ENCODE assay signal across 11 cellular contexts in the genomic region with DNA sequence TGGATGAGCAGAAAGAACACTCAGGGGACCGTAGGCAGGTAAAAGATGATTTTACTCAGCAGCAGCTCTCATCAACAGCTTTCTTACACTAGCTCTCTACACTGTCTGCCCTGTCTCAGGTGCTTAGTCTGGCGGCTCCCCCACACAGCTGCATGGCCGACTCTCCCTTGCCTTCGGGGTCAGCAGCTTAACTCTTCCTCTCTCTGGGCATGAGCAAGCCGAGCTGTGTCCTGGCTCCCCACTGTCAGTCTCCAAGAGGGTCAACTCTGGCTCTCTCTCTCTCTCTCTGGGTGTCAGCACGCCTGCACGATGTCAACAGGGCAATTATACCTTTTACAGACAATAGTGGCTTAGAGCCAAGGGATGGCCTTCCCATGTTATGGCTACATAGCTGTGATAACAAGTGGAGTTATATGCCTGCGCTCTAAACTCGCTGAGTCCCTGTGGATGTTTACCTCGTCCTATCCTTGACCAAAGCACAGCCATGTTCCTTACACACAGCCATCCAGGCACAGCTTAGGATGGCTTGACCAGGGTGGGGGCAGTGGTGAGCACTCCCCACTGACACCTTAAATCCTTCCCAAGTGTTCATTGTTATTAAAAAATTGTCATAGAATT. TPM values are rescaled to one million over a fixed set of nuclear protein-coding genes. Genes with fewer than 3 reads are reported as not detected.
DNase-seq lines count a peak whose midpoint lies in the region; ATAC-seq and TF ChIP-seq lines count a peak whose summit lies in the region.
"Had no signal": no experiment of that assay in that cellular context is flagged by ENCODE, and none has a peak within 500 bp of the region (broad histone marks: within the 10 kb centered on the region; RNA-seq: fewer than 3 reads in every experiment).

No MANE protein-coding gene starts in this region.

- no peak overlapping the region for H2AFZ ChIP-seq in ACC112 (ENCODE audit: low read length, unreplicated experiment)

- intact Hi-C loops in colonic mucosa (cut with DNase I), result no loop called here

- H3K79me2 ChIP-seq in ACC112 (ENCODE audit: control insufficient read depth, insufficient read depth, low read length, unreplicated experiment), result peaks cover 17% of the 10 kb centered on the region

- DNase-seq in MG63 (no peak), colonic mucosa (peak; percentile 57), NCI-H526 (lab: John Stamatoyannopoulos, UW) (no peak), DMS79 treated with DMSO at 0.1 percent for 48 hours (lab: John Stamatoyannopoulos, UW) (no peak), HCEC 1CT (no peak)
- DNase-seq: activated CD8-positive, alpha-beta memory T cell treated with anti-CD3 and anti-CD28 coated beads for 24 hours; NCI-H1092 had no signal

- H3K4me3 ChIP-seq in ACC112 (ENCODE audit: low read depth, low read length), result peak overlapping the region; percentile 62
- H3K4me3 ChIP-seq in MG63, result peak overlapping the region; percentile 37
- no peak overlapping the region for H3K4me3 ChIP-seq in colonic mucosa
- H3K4me3 ChIP-seq in neutrophil (ENCODE audit: low read depth in 1 of 2, low read length in 1 of 2), result peak overlapping the region in 1 of 2 experiments; percentile 34
- H3K4me3 ChIP-seq: body of pancreas had no signal

- H3K27me3 ChIP-seq in ACC112 (ENCODE audit: insufficient read depth, low read length) (no peaks in the 10 kb centered on the region), MG63 (no peaks in the 10 kb centered on the region), colonic mucosa (no peaks in the 10 kb centered on the region), neutrophil (peaks cover 30% of the 10 kb centered on the region)
- H3K27me3 ChIP-seq: body of pancreas had no signal

- ATAC-seq in GM21526 (IDR thresholded peaks at IDR 0.05; ENCODE audit: low FRiP score, unreplicated experiment), result no peak
- ATAC-seq: body of pancreas had no signal

- TF ChIP-seq CTCF in colonic mucosa (IDR thresholded peaks at IDR 0.05), result no peak
- TF ChIP-seq CTCF in neutrophil (IDR thresholded peaks at IDR 0.05), result no peak

- H3K9ac ChIP-seq in colonic mucosa (ENCODE audit: low read depth in 2 of 2, low read length in 2 of 2), result peak overlapping the region; percentile 56 to 62

- H3K9me3 ChIP-seq in MG63, result no peaks in the 10 kb centered on the region
- H3K9me3 ChIP-seq in colonic mucosa, result no peaks in the 10 kb centered on the region
- H3K9me3 ChIP-seq in neutrophil, result no peaks in the 10 kb centered on the region
- H3K9me3 ChIP-seq: body of pancreas had no signal

- peaks cover 12% of the 10 kb centered on the region for H3K4me1 ChIP-seq in ACC112 (ENCODE audit: control insufficient read depth, insufficient read depth, low read length, unreplicated experiment)
- no peaks in the 10 kb centered on the region for H3K4me1 ChIP-seq in colonic mucosa
- peaks cover 33 to 41% of the 10 kb centered on the region in 2 experiments for H3K4me1 ChIP-seq in neutrophil (ENCODE audit: control insufficient read depth in 1 of 2, insufficient read depth in 1 of 2, low read depth in 1 of 2, low read length in 1 of 2)

- H3K27ac ChIP-seq in ACC112 (ENCODE audit: low read depth, low read length), result peak overlapping the region; percentile 81
- peak overlapping the region; percentile 79 for H3K27ac ChIP-seq in colonic mucosa
- peak overlapping the region; percentile 72 for H3K27ac ChIP-seq in neutrophil

- H3K36me3 ChIP-seq in ACC112 (ENCODE audit: insufficient read depth, low read length), result 0 out of 2 replicates have a peak, but pooled peaks cover 3% of the 10 kb centered on the region
- peaks cover 11% of the 10 kb centered on the region for H3K36me3 ChIP-seq in MG63
- H3K36me3 ChIP-seq in colonic mucosa, result no peaks in the 10 kb centered on the region
- no peaks in the 10 kb centered on the region for H3K36me3 ChIP-seq in neutrophil

RNA-seq across cellular contexts. Expression of a gene that starts 3.1 kb away (rescaled TPM):
- total RNA-seq in MG63 (2014; rRNA removed; shearing (Covaris generic); ENCODE audit: low replicate concordance), result 11.3 and 24.9 TPM in 2 replicates
- total RNA-seq in colonic mucosa, result 100 to 1,000 TPM in 1 of 2 donors, 10 to 100 TPM in 1; 80.7 to 167 TPM

RNA-seq across cellular contexts. Expression of a gene that starts 20.1 kb away (rescaled TPM):
- 16.4 and 19.8 TPM in 2 replicates for total RNA-seq in MG63 (2014; rRNA removed; shearing (Covaris generic); ENCODE audit: low replicate concordance)
- 10 to 100 TPM; 11.3 to 19.9 TPM for total RNA-seq in colonic mucosa
